ENCODE assay signal across 22 cellular contexts in the genomic region with DNA sequence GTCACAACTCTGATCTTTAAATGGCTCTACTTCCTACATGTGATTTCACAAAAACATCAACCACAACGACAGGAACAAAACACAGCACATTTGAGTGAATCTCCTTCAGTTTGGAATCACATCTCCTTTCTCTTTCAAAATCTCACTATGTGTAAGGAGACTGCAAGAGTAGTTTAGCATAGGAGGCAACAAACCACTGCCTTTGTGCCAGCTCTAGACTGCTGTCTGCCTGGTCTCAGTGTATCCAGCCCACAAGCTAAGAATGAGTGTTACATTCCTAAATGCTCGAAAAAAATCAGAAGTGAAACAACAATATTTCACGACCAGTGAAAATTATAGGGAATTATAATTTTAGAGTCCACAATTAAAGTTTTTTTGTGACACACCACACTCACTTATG.
DNase-seq lines count a peak whose midpoint lies in the region; ATAC-seq, FAIRE-seq and TF ChIP-seq lines count a peak whose summit lies in the region.
"Had no signal": no experiment of that assay in that cellular context is flagged by ENCODE, and none has a peak within 500 bp of the region (broad histone marks: within the 10 kb centered on the region; RNA-seq: fewer than 3 reads in every experiment).

No MANE protein-coding gene starts in this region.

- no peaks in the 10 kb centered on the region for H3F3A ChIP-seq in SK-N-SH (replicated peaks; ENCODE audit: insufficient read depth)

- WGBS in SK-N-SH (ENCODE audit: low lambda C conversion rate), result 20% methylated on average over 3 of the region's 3 CpGs
- whole genome bisulfite sequencing in GM12878 (ENCODE audit: insufficient coverage, insufficient replicate concordance, low lambda C conversion rate, missing lambda C conversion rate), result 9% methylated on average over 3 of the region's 3 CpGs

- no peak for TF ChIP-seq POLR2A in GM12878 (IDR thresholded peaks at IDR 0.05; ENCODE audit: low read depth, low read length)

- H3K36me3 ChIP-seq in SK-N-SH (replicated peaks in 1 of 2; ENCODE audit: control insufficient read depth in 1 of 2, insufficient read depth in 2 of 2, low read length in 1 of 2) (no peaks in the 10 kb centered on the region), GM12878 (ENCODE audit: control insufficient read depth in 2 of 2, insufficient read depth in 2 of 2, low read length in 1 of 2) (no peaks in the 10 kb centered on the region)

- CTCF ChIA-PET in SK-N-SH (lab: Yijun Ruan, JAX) (interaction anchor here (1.0 to 1.4 kb wide), 2 partner anchors 18 to 280 kb away, joined by 3 read pairs; no protein-coding TSS in a partner anchor), GM12878 (lab: Yijun Ruan, JAX) (no interaction called here)

- SMC1A ChIA-PET in GM12878 (lab: Charles Lee; ENCODE audit: uncharacterized antibody, unreplicated experiment), result interaction anchor here (0.8 to 1.0 kb wide), 2 partner anchors 27 to 122 kb away, joined by 3 read pairs; no protein-coding TSS in a partner anchor

- RAD21 ChIA-PET in GM12878 (lab: Charles Lee; ENCODE audit: unreplicated experiment), result no interaction called here

- H3K79me2 ChIP-seq in SK-N-SH (ENCODE audit: insufficient read depth) (no peaks in the 10 kb centered on the region), GM12878 (ENCODE audit: control insufficient read depth, insufficient read depth, low read length) (no peaks in the 10 kb centered on the region)

- H3K4me2 ChIP-seq in SK-N-SH (no peak overlapping the region), GM12878 (ENCODE audit: control insufficient read depth, insufficient read depth) (no peak overlapping the region)

- BruUV-seq in GM12878 (replicated peaks; lab: Mats Ljungman, UMichigan), result no TSS peak

- H3K9me2 ChIP-seq in SK-N-SH, result no peaks in the 10 kb centered on the region

- no peak overlapping the region for H3K4me3 ChIP-seq in SK-N-SH (ENCODE audit: low read depth in 2 of 2, low read length in 1 of 2)
- H3K4me3 ChIP-seq in GM12878, result no peak overlapping the region
- H3K4me3 ChIP-seq: K562 had no signal

- DNase-seq in SK-N-SH, result no peak
- DNase-seq in NOMO-1 treated with dmso at 0.1 percent for 144 hours (lab: John Stamatoyannopoulos, UW; ENCODE audit: unreplicated experiment), result peak; percentile 24
- DNase-seq in GM12878 (ENCODE audit: low read depth, low spot score), result no peak
- peak; percentile 4 for DNase-seq in retina
- DNase-seq in activated CD8-positive, alpha-beta memory T cell treated with anti-CD3 and anti-CD28 coated beads, Interleukin-2, amount 50 U/mL, for 48 hours, result no peak
- DNase-seq: Calu3, MM.1S, NCI-H1048, NCI-H1694, NCI-H2081, NCI-H524 treated with DMSO at 0.1 percent for 48 hours, NCI-H774, SHP77 had no signal

- no peak for ATAC-seq in SK-N-SH treated with all-trans-retinoic acid at 6 μM for 48 hours
- ATAC-seq in GM12878, result peak; percentile 68
- no peak for ATAC-seq in GM19351 (IDR thresholded peaks at IDR 0.05; ENCODE audit: unreplicated experiment)
- ATAC-seq in HG02623 (IDR thresholded peaks at IDR 0.05; ENCODE audit: unreplicated experiment), result no peak
- ATAC-seq: K562, Panc1 had no signal

- POLR2A ChIA-PET in SK-N-SH (lab: Yijun Ruan, JAX) (no interaction called here), GM12878 (lab: Charles Lee) (no interaction called here)

- H3K27me3 ChIP-seq in SK-N-SH (ENCODE audit: insufficient read depth) (no peaks in the 10 kb centered on the region), GM12878 (replicated peaks in 1 of 2; ENCODE audit: control insufficient read depth in 2 of 2, insufficient read depth in 2 of 2, low read length in 1 of 2) (no peaks in the 10 kb centered on the region)

- TF ChIP-seq EP300 in SK-N-SH (IDR thresholded peaks at IDR 0.05; ENCODE audit: borderline replicate concordance in 1 of 2, low read depth in 1 of 2, low read length in 1 of 2), result no peak
- no peak for TF ChIP-seq EP300 in GM12878 (IDR thresholded peaks at IDR 0.05; ENCODE audit: borderline replicate concordance in 1 of 2, control insufficient read depth in 1 of 2, low read depth in 2 of 2, low read length in 2 of 2)

- TF ChIP-seq RAD21 in SK-N-SH (IDR thresholded peaks at IDR 0.05; ENCODE audit: low read length) (no peak), GM12878 (IDR thresholded peaks at IDR 0.05; ENCODE audit: insufficient read depth, low read depth, low read length) (no peak)

- in situ Hi-C loops in GM12878 (cut with MboI), result no loop called here

- FAIRE-seq in GM12878 (lab: Jason Lieb, UNC), result no peak
- FAIRE-seq: GM19239, H54, HTR-8/SVneo, K562 had no signal

- H3K27ac ChIP-seq in SK-N-SH (ENCODE audit: low read depth in 2 of 2, low read length in 1 of 2) (no peak overlapping the region), GM12878 (ENCODE audit: control insufficient read depth, insufficient read depth) (no peak overlapping the region)
- H3K27ac ChIP-seq: RWPE1 had no signal

- TF ChIP-seq CTCF in SK-N-SH (IDR thresholded peaks at IDR 0.05) (no peak), GM12878 (IDR thresholded peaks at IDR 0.05 in 2 of 3, conservative IDR thresholded peaks at IDR 0.05 in 1 of 3; ENCODE audit: control insufficient read depth in 2 of 3, extremely low read depth in 1 of 3, insufficient read depth in 1 of 3, low read depth in 3 of 3, low read length in 3 of 3) (no peak)

- H3K9ac ChIP-seq in SK-N-SH (no peak overlapping the region), GM12878 (ENCODE audit: control insufficient read depth, insufficient read depth, low read length) (no peak overlapping the region)

- H3K9me3 ChIP-seq in SK-N-SH, result no peaks in the 10 kb centered on the region
- H3K9me3 ChIP-seq in GM12878 (replicated peaks; ENCODE audit: control insufficient read depth, insufficient read depth, low read length), result no peaks in the 10 kb centered on the region

- intact Hi-C loops in GM12878 (cut with micrococcal nuclease; ENCODE audit: unreplicated experiment), result no loop called here

- H4K20me1 ChIP-seq in SK-N-SH (ENCODE audit: insufficient read depth), result no peaks in the 10 kb centered on the region
- no peaks in the 10 kb centered on the region for H4K20me1 ChIP-seq in GM12878 (ENCODE audit: control insufficient read depth, insufficient read depth)

- H2AFZ ChIP-seq in SK-N-SH (ENCODE audit: low read depth), result peak overlapping the region; percentile 16; the same call in 1 of the 2 replicates
- no peak overlapping the region for H2AFZ ChIP-seq in GM12878 (ENCODE audit: control insufficient read depth, low read depth, low read length)

- no peaks in the 10 kb centered on the region; a peak in 1 of 4 replicates for H3K4me1 ChIP-seq in SK-N-SH (ENCODE audit: control insufficient read depth in 1 of 2, insufficient read depth in 2 of 2, low read depth in 1 of 2, low read length in 1 of 2)
- no peaks in the 10 kb centered on the region for H3K4me1 ChIP-seq in GM12878 (ENCODE audit: control insufficient read depth, insufficient read depth, low read length)

TF ChIP-seq in SK-N-SH, 30 proteins besides CTCF, POLR2A, EP300 and RAD21:
- TF ChIP-seq RCOR1 (IDR thresholded peaks at IDR 0.05; ENCODE audit: low read length) (no peak), CHD2 (IDR thresholded peaks at IDR 0.05; ENCODE audit: low read length, partially characterized antibody) (no peak), EZH2phosphoT487 (IDR thresholded peaks at IDR 0.05; ENCODE audit: borderline replicate concordance, low read depth) (no peak), ELF1 (IDR thresholded peaks at IDR 0.05) (no peak), SMC3 (IDR thresholded peaks at IDR 0.05; ENCODE audit: low read depth, low read length) (no peak), RXRA (IDR thresholded peaks at IDR 0.05; ENCODE audit: borderline replicate concordance, low read depth) (no peak), RFX5 (IDR thresholded peaks at IDR 0.05; ENCODE audit: low read length) (no peak)

TF ChIP-seq in SK-N-SH treated with all-trans-retinoic acid at 6 μM for 48 hours, 23 proteins besides CTCF, POLR2A, EP300 and RAD21 (continues in another document):
- TF ChIP-seq ZNF70 (CRISPR knock-in tag; IDR thresholded peaks at IDR 0.05) (no peak), PPARA (CRISPR knock-in tag; IDR thresholded peaks at IDR 0.05; ENCODE audit: borderline replicate concordance) (no peak), ESRRG (CRISPR knock-in tag; IDR thresholded peaks at IDR 0.05) (no peak), GLIS3 (CRISPR knock-in tag; IDR thresholded peaks at IDR 0.05) (no peak)
- TF ChIP-seq, protein P1, sequence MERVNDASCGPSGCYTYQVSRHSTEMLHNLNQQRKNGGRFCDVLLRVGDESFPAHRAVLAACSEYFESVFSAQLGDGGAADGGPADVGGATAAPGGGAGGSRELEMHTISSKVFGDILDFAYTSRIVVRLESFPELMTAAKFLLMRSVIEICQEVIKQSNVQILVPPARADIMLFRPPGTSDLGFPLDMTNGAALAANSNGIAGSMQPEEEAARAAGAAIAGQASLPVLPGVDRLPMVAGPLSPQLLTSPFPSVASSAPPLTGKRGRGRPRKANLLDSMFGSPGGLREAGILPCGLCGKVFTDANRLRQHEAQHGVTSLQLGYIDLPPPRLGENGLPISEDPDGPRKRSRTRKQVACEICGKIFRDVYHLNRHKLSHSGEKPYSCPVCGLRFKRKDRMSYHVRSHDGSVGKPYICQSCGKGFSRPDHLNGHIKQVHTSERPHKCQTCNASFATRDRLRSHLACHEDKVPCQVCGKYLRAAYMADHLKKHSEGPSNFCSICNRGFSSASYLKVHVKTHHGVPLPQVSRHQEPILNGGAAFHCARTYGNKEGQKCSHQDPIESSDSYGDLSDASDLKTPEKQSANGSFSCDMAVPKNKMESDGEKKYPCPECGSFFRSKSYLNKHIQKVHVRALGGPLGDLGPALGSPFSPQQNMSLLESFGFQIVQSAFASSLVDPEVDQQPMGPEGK (CRISPR knock-in tag; IDR thresholded peaks at IDR 0.05; ENCODE audit: borderline replicate concordance), result no peak

Comparison
In these comparisons a context has a peak if more than half of its experiments do, and no peak if none do; other contexts are left out.
1. DNase-seq: peak in NOMO-1 treated with dmso at 0.1 percent for 144 hours (single experiment) and retina (single experiment); none in SK-N-SH (single experiment), GM12878 (single experiment) and activated CD8-positive, alpha-beta memory T cell treated with anti-CD3 and anti-CD28 coated beads, Interleukin-2, amount 50 U/mL, for 48 hours (single experiment).